In the genomic region with DNA sequence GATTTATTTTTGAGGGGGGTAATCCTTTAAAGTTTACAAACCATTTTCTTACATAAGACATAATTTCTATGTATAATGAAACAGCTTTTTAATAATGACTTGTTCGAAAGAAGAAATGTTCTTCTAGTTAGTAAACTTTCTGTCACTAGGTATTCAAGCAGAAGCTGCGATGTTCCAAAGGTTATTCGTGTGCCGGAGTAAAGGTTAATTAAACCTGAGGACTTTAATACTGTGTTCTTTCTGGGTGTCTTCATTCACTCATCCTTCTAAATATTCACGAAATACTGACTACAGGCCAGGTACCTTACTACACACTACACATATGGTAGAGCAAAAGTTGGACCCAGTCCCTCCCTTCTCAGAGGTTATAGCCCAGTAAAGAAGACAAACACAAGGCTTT, we compare ENCODE assay signal across 17 cellular contexts.
A peak's percentile ranks its signal among the peaks of the same experiment; 100 is the strongest.
DNase-seq lines count a peak whose midpoint lies in the region; ATAC-seq, FAIRE-seq and TF ChIP-seq lines count a peak whose summit lies in the region.
"Had no signal": no experiment of that assay in that cellular context is flagged by ENCODE, and none has a peak within 500 bp of the region (broad histone marks: within the 10 kb centered on the region; RNA-seq: fewer than 3 reads in every experiment).

No MANE protein-coding gene starts in this region.

- no peak overlapping the region for H3K27ac ChIP-seq in kidney (ENCODE audit: low read depth in 2 of 2, low read length in 2 of 2)
- H3K27ac ChIP-seq in right lobe of liver = no peak overlapping the region

- no peaks in the 10 kb centered on the region for H3K27me3 ChIP-seq in right lobe of liver

- ATAC-seq in right lobe of liver = peak; percentile 61 to 77 (median 71)
- ATAC-seq: CD8-positive, alpha-beta T cell; GM12878 had no signal

- H3K4me3 ChIP-seq in kidney (ENCODE audit: low read length in 2 of 2) (no peak overlapping the region), right lobe of liver (no peak overlapping the region)
- H3K4me3 ChIP-seq: GM12878, HAP-1 had no signal

- 26% methylated on average over 5 of the region's 5 CpGs for WGBS in right lobe of liver (ENCODE audit: insufficient coverage, low coverage, low lambda C conversion rate, missing lambda C conversion rate)

- intact Hi-C loops in kidney (cut with DNase I) (no loop called here), right lobe of liver (cut with DNase I) (no loop called here)

- TF ChIP-seq CTCF in kidney (IDR thresholded peaks at IDR 0.05; ENCODE audit: borderline replicate concordance, extremely low read depth, insufficient read depth) = no peak
- TF ChIP-seq CTCF in right lobe of liver (IDR thresholded peaks at IDR 0.05) = no peak

- H3K9me3 ChIP-seq in kidney (ENCODE audit: control insufficient read depth in 1 of 2, low read length in 2 of 2) (peaks cover 0 to 3% of the 10 kb centered on the region in 2 donors), right lobe of liver (no peaks in the 10 kb centered on the region)
- H3K9me3 ChIP-seq: Caco-2, HAP-1 had no signal

- FAIRE-seq in kidney (lab: Jason Lieb, UNC) = peak; percentile 37
- FAIRE-seq: GM12878, H54 had no signal

- peak; percentile 26 for DNase-seq in G401 (ENCODE audit: low spot score)
- no peak for DNase-seq in kidney
- no peak for DNase-seq in right lobe of liver
- DNase-seq in NCI-H510A (lab: John Stamatoyannopoulos, UW) = no peak
- DNase-seq in NCI-H1105 (lab: John Stamatoyannopoulos, UW) = no peak
- no peak for DNase-seq in NCI-H1694 treated with DMSO at 0.1 percent for 48 hours (lab: John Stamatoyannopoulos, UW)
- DNase-seq: C1 segment of cervical spinal cord; Caco-2; CD8-positive, alpha-beta T cell; DMS153; DND-41; GDM1; GOT3; HFFc6 had no signal

- no peak overlapping the region for H3K9ac ChIP-seq in kidney (ENCODE audit: low read length in 2 of 2)

- in situ Hi-C loops in G401 (cut with HindIII; ENCODE audit: low sequenced_read_pairs) = no loop called here

- no peak for TF ChIP-seq POLR2A in right lobe of liver (IDR thresholded peaks at IDR 0.05)

- H3K36me3 ChIP-seq in kidney (ENCODE audit: control insufficient read depth in 1 of 2, insufficient read depth in 2 of 2, low read length in 2 of 2) (no peaks in the 10 kb centered on the region), right lobe of liver (no peaks in the 10 kb centered on the region)
- H3K36me3 ChIP-seq: HAP-1 had no signal

- H3K4me1 ChIP-seq in kidney (ENCODE audit: control insufficient read depth in 1 of 2, insufficient read depth in 1 of 2, low read depth in 1 of 2, low read length in 2 of 2) (peaks cover 8 to 19% of the 10 kb centered on the region in 2 donors), right lobe of liver (peaks cover 0 to 19% (median 9%) of the 10 kb centered on the region in 4 donors)
- H3K4me1 ChIP-seq: Caco-2, HAP-1 had no signal
